ENCODE assay signal across 1 cellular context in the genomic region with DNA sequence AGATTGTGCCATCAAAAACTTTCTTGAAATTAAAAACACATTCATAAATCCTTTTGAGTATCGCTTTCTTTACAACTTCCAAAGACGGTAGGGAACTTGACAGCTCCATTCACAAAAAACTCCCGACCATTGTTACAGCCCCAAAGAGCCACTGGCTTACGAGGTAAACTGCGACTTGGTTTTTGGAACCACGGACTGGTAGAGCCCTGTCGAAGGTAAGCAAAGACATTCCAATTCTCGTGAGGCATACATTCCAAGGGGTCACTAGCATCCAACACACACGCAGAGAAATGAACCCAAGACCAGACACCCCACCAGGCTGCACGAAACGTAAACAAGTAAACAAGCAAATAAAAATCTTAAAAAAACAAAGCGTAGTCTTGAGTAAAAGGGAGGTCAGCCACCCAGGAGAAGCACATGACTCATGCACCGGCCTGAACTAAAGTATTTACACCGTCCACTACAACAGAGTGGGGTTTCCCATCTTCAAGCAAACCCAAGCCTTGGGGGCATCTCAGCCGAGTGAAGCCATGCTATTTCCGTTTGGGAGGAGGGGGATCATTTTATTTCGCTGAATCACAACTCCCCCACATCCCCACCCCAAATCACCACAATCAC.
TF ChIP-seq lines count a peak whose summit lies in the region.

No MANE protein-coding gene starts in this region.

TF ChIP-seq in K562, 482 proteins besides CTCF, POLR2A, EP300 and RAD21 (continued from another document and continues in another):
- TF ChIP-seq, protein P1, sequence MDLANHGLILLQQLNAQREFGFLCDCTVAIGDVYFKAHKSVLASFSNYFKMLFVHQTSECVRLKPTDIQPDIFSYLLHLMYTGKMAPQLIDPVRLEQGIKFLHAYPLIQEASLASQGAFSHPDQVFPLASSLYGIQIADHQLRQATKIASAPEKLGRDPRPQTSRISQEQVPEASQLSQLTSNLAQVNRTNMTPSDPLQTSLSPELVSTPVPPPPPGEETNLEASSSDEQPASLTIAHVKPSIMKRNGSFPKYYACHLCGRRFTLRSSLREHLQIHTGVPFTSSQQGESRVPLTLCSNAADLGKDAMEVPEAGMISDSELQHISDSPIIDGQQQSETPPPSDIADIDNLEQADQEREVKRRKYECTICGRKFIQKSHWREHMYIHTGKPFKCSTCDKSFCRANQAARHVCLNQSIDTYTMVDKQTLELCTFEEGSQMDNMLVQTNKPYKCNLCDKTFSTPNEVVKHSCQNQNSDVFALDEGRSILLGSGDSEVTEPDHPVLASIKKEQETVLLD (IDR thresholded peaks at IDR 0.05), result no peak
- no peak for TF ChIP-seq NFATC3 (IDR thresholded peaks at IDR 0.05)
- no peak for TF ChIP-seq SMAD1 (IDR thresholded peaks at IDR 0.05; ENCODE audit: low read depth, low read length, partially characterized antibody)
- TF ChIP-seq, protein P2, sequence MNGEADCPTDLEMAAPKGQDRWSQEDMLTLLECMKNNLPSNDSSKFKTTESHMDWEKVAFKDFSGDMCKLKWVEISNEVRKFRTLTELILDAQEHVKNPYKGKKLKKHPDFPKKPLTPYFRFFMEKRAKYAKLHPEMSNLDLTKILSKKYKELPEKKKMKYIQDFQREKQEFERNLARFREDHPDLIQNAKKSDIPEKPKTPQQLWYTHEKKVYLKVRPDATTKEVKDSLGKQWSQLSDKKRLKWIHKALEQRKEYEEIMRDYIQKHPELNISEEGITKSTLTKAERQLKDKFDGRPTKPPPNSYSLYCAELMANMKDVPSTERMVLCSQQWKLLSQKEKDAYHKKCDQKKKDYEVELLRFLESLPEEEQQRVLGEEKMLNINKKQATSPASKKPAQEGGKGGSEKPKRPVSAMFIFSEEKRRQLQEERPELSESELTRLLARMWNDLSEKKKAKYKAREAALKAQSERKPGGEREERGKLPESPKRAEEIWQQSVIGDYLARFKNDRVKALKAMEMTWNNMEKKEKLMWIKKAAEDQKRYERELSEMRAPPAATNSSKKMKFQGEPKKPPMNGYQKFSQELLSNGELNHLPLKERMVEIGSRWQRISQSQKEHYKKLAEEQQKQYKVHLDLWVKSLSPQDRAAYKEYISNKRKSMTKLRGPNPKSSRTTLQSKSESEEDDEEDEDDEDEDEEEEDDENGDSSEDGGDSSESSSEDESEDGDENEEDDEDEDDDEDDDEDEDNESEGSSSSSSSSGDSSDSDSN (IDR thresholded peaks at IDR 0.05; ENCODE audit: borderline replicate concordance in 1 of 2, low read depth in 2 of 2, low read length in 2 of 2), result no peak
- TF ChIP-seq, protein P3, sequence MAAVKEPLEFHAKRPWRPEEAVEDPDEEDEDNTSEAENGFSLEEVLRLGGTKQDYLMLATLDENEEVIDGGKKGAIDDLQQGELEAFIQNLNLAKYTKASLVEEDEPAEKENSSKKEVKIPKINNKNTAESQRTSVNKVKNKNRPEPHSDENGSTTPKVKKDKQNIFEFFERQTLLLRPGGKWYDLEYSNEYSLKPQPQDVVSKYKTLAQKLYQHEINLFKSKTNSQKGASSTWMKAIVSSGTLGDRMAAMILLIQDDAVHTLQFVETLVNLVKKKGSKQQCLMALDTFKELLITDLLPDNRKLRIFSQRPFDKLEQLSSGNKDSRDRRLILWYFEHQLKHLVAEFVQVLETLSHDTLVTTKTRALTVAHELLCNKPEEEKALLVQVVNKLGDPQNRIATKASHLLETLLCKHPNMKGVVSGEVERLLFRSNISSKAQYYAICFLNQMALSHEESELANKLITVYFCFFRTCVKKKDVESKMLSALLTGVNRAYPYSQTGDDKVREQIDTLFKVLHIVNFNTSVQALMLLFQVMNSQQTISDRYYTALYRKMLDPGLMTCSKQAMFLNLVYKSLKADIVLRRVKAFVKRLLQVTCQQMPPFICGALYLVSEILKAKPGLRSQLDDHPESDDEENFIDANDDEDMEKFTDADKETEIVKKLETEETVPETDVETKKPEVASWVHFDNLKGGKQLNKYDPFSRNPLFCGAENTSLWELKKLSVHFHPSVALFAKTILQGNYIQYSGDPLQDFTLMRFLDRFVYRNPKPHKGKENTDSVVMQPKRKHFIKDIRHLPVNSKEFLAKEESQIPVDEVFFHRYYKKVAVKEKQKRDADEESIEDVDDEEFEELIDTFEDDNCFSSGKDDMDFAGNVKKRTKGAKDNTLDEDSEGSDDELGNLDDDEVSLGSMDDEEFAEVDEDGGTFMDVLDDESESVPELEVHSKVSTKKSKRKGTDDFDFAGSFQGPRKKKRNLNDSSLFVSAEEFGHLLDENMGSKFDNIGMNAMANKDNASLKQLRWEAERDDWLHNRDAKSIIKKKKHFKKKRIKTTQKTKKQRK (IDR thresholded peaks at IDR 0.05; ENCODE audit: borderline replicate concordance, low read depth, low read length), result no peak
- TF ChIP-seq, protein P4, sequence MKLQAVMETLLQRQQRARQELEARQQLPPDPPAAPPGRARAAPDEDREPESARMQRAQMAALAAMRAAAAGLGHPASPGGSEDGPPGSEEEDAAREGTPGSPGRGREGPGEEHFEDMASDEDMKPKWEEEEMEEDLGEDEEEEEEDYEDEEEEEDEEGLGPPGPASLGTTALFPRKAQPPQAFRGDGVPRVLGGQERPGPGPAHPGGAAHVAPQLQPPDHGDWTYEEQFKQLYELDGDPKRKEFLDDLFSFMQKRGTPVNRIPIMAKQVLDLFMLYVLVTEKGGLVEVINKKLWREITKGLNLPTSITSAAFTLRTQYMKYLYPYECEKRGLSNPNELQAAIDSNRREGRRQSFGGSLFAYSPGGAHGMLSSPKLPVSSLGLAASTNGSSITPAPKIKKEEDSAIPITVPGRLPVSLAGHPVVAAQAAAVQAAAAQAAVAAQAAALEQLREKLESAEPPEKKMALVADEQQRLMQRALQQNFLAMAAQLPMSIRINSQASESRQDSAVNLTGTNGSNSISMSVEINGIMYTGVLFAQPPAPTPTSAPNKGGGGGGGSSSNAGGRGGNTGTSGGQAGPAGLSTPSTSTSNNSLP (IDR thresholded peaks at IDR 0.05; ENCODE audit: borderline replicate concordance, low read depth, low read length), result no peak
- TF ChIP-seq HNRNPL (IDR thresholded peaks at IDR 0.05; ENCODE audit: low read depth, low read length), result no peak
- TF ChIP-seq, protein P5, sequence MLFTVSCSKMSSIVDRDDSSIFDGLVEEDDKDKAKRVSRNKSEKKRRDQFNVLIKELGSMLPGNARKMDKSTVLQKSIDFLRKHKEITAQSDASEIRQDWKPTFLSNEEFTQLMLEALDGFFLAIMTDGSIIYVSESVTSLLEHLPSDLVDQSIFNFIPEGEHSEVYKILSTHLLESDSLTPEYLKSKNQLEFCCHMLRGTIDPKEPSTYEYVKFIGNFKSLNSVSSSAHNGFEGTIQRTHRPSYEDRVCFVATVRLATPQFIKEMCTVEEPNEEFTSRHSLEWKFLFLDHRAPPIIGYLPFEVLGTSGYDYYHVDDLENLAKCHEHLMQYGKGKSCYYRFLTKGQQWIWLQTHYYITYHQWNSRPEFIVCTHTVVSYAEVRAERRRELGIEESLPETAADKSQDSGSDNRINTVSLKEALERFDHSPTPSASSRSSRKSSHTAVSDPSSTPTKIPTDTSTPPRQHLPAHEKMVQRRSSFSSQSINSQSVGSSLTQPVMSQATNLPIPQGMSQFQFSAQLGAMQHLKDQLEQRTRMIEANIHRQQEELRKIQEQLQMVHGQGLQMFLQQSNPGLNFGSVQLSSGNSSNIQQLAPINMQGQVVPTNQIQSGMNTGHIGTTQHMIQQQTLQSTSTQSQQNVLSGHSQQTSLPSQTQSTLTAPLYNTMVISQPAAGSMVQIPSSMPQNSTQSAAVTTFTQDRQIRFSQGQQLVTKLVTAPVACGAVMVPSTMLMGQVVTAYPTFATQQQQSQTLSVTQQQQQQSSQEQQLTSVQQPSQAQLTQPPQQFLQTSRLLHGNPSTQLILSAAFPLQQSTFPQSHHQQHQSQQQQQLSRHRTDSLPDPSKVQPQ (CRISPR knock-in tag; IDR thresholded peaks at IDR 0.05; ENCODE audit: borderline replicate concordance), result no peak
- TF ChIP-seq RFX5 (IDR thresholded peaks at IDR 0.05; ENCODE audit: low read depth, low read length), result no peak
- TF ChIP-seq DPF2 (IDR thresholded peaks at IDR 0.05), result peak; percentile 30; the same call in 1 of the 2 replicates
- no peak for TF ChIP-seq ZNF224 (CRISPR knock-in tag; IDR thresholded peaks at IDR 0.05)
- peak; percentile 23; the same call in 1 of the 2 replicates for TF ChIP-seq NFE2 (IDR thresholded peaks at IDR 0.05; ENCODE audit: low read depth)
- TF ChIP-seq, protein P6, sequence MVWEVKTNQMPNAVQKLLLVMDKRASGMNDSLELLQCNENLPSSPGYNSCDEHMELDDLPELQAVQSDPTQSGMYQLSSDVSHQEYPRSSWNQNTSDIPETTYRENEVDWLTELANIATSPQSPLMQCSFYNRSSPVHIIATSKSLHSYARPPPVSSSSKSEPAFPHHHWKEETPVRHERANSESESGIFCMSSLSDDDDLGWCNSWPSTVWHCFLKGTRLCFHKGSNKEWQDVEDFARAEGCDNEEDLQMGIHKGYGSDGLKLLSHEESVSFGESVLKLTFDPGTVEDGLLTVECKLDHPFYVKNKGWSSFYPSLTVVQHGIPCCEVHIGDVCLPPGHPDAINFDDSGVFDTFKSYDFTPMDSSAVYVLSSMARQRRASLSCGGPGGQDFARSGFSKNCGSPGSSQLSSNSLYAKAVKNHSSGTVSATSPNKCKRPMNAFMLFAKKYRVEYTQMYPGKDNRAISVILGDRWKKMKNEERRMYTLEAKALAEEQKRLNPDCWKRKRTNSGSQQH (CRISPR knock-in tag; IDR thresholded peaks at IDR 0.05), result no peak
- TF ChIP-seq, protein P7, sequence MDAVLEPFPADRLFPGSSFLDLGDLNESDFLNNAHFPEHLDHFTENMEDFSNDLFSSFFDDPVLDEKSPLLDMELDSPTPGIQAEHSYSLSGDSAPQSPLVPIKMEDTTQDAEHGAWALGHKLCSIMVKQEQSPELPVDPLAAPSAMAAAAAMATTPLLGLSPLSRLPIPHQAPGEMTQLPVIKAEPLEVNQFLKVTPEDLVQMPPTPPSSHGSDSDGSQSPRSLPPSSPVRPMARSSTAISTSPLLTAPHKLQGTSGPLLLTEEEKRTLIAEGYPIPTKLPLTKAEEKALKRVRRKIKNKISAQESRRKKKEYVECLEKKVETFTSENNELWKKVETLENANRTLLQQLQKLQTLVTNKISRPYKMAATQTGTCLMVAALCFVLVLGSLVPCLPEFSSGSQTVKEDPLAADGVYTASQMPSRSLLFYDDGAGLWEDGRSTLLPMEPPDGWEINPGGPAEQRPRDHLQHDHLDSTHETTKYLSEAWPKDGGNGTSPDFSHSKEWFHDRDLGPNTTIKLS (IDR thresholded peaks at IDR 0.05; ENCODE audit: borderline replicate concordance, low read depth), result no peak
- TF ChIP-seq HIVEP1 (CRISPR knock-in tag; IDR thresholded peaks at IDR 0.05), result no peak
- TF ChIP-seq, protein P8, sequence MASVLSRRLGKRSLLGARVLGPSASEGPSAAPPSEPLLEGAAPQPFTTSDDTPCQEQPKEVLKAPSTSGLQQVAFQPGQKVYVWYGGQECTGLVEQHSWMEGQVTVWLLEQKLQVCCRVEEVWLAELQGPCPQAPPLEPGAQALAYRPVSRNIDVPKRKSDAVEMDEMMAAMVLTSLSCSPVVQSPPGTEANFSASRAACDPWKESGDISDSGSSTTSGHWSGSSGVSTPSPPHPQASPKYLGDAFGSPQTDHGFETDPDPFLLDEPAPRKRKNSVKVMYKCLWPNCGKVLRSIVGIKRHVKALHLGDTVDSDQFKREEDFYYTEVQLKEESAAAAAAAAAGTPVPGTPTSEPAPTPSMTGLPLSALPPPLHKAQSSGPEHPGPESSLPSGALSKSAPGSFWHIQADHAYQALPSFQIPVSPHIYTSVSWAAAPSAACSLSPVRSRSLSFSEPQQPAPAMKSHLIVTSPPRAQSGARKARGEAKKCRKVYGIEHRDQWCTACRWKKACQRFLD (CRISPR knock-in tag; IDR thresholded peaks at IDR 0.05), result no peak
- TF ChIP-seq, protein P9, sequence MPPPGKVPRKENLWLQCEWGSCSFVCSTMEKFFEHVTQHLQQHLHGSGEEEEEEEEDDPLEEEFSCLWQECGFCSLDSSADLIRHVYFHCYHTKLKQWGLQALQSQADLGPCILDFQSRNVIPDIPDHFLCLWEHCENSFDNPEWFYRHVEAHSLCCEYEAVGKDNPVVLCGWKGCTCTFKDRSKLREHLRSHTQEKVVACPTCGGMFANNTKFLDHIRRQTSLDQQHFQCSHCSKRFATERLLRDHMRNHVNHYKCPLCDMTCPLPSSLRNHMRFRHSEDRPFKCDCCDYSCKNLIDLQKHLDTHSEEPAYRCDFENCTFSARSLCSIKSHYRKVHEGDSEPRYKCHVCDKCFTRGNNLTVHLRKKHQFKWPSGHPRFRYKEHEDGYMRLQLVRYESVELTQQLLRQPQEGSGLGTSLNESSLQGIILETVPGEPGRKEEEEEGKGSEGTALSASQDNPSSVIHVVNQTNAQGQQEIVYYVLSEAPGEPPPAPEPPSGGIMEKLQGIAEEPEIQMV (tag; conservative IDR thresholded peaks at IDR 0.05; ENCODE audit: low read depth), result no peak
- no peak for TF ChIP-seq ZNF696 (CRISPR knock-in tag; conservative IDR thresholded peaks at IDR 0.05)
- TF ChIP-seq SRSF3 (IDR thresholded peaks at IDR 0.05; ENCODE audit: insufficient read depth, low read length), result no peak
- TF ChIP-seq, protein P10, sequence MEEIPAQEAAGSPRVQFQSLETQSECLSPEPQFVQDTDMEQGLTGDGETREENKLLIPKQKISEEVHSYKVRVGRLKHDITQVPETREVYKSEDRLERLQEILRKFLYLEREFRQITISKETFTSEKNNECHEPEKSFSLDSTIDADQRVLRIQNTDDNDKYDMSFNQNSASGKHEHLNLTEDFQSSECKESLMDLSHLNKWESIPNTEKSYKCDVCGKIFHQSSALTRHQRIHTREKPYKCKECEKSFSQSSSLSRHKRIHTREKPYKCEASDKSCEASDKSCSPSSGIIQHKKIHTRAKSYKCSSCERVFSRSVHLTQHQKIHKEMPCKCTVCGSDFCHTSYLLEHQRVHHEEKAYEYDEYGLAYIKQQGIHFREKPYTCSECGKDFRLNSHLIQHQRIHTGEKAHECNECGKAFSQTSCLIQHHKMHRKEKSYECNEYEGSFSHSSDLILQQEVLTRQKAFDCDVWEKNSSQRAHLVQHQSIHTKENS (CRISPR knock-in tag; IDR thresholded peaks at IDR 0.05), result no peak
- TF ChIP-seq ZFX (CRISPR knock-in tag; IDR thresholded peaks at IDR 0.05), result peak; percentile 21; the same call in 1 of the 2 replicates
- TF ChIP-seq, protein P11, sequence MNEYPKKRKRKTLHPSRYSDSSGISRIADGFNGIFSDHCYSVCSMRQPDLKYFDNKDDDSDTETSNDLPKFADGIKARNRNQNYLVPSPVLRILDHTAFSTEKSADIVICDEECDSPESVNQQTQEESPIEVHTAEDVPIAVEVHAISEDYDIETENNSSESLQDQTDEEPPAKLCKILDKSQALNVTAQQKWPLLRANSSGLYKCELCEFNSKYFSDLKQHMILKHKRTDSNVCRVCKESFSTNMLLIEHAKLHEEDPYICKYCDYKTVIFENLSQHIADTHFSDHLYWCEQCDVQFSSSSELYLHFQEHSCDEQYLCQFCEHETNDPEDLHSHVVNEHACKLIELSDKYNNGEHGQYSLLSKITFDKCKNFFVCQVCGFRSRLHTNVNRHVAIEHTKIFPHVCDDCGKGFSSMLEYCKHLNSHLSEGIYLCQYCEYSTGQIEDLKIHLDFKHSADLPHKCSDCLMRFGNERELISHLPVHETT (CRISPR knock-in tag; conservative IDR thresholded peaks at IDR 0.05 in 1 of 2, IDR thresholded peaks at IDR 0.05 in 1 of 2), result no peak
- no peak for TF ChIP-seq HNRNPK (IDR thresholded peaks at IDR 0.05; ENCODE audit: low read depth, low read length, poor library complexity, severe bottlenecking)
- TF ChIP-seq POLR2B (IDR thresholded peaks at IDR 0.05; ENCODE audit: low read depth, partially characterized antibody), result no peak
- no peak for TF ChIP-seq KDM1A (IDR thresholded peaks at IDR 0.05)
